2 cellular contexts compared by ENCODE assay signal in the genomic region with DNA sequence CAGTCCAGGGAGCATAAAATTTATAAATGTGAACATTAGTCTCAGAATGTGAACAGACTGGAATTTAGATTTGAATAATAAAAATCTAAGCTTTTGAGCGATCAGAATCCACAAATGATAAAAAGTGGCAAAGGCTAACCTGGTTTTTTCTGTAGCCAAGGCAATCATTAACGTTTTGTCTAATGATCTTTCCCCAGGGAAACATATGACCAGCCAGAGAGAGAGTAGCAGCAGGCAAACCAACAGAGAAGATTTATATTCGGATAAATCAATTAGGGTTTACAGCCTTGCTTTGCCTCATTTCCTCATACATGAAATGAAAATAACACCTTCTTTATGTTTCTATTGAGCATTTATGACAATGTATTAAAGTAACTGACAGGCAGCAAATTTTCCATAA.
TF ChIP-seq lines count a peak whose summit lies in the region.

No MANE protein-coding gene starts in this region.

TF ChIP-seq in HEK293, 187 proteins besides CTCF, POLR2A, EP300 and RAD21:
- no peak for TF ChIP-seq ZNF561 (tag by site-specific recombination; IDR thresholded peaks at IDR 0.05; ENCODE audit: borderline replicate concordance)
- TF ChIP-seq, protein P1, sequence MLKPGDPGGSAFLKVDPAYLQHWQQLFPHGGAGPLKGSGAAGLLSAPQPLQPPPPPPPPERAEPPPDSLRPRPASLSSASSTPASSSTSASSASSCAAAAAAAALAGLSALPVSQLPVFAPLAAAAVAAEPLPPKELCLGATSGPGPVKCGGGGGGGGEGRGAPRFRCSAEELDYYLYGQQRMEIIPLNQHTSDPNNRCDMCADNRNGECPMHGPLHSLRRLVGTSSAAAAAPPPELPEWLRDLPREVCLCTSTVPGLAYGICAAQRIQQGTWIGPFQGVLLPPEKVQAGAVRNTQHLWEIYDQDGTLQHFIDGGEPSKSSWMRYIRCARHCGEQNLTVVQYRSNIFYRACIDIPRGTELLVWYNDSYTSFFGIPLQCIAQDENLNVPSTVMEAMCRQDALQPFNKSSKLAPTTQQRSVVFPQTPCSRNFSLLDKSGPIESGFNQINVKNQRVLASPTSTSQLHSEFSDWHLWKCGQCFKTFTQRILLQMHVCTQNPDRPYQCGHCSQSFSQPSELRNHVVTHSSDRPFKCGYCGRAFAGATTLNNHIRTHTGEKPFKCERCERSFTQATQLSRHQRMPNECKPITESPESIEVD (tag by site-specific recombination; IDR thresholded peaks at IDR 0.05), result peak; percentile 29; the same call in 1 of the 2 replicates
- TF ChIP-seq OSR2 (tag by site-specific recombination; IDR thresholded peaks at IDR 0.05), result no peak; the same call in 1 of the 2 replicates

TF ChIP-seq in GM12878, 131 proteins besides CTCF, POLR2A, EP300 and RAD21:
- TF ChIP-seq KAT2A (conservative IDR thresholded peaks at IDR 0.05; ENCODE audit: control insufficient read depth, low read depth, low read length), result no peak
